1 cellular context compared by ENCODE assay signal in the genomic region with DNA sequence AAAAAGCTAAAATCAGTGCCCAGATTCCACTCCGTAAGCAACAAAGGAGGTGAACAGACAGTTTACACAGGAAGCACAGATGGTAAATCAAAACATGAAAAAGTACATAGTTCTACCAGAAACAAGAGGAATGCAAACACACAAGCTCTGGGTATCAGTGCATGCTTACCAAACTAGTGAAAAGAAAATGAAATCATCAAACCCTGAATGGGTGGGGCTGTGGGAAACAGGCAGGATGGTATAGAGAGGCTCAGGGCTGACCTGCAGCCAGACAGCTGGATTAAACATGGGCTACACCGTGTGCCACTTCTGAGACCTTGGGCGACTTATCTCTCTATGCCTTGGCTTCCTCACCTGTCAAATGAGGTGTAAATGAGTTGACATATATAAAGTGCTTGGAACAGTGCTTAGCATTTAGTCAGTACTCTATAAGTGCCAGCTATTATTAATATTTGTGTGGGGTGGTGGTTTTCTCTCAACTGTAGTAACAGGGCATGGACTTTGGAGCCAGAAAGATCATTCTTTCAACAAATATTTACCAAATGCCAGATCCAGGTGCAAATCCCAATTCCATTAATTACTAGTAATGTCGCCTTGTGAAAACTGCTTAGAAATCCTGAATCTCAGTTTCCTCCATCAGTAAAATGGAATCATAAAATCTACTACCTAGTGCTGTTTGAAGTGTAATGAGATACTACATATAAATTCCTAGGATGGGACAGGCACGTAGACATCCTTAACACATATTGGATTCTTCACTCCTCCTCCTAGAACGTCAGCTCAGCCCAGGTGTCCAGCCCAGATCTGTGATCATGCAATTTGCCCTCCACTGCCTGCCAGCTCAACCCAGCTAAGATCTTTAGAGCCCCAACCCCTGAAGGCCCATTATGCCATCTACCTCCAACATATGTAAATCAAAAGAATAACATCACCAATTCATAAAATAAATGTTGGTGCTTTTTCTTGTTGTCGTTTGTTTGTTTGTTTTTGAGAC.
TF ChIP-seq lines count a peak whose summit lies in the region.

No MANE protein-coding gene starts in this region.

TF ChIP-seq in HepG2, 621 proteins besides CTCF, POLR2A, EP300 and RAD21 (continued from another document):
- TF ChIP-seq HES4 (CRISPR knock-in tag; IDR thresholded peaks at IDR 0.05; ENCODE audit: borderline replicate concordance) (no peak), GATAD1 (CRISPR knock-in tag; IDR thresholded peaks at IDR 0.05) (no peak), KDM3A (CRISPR knock-in tag; IDR thresholded peaks at IDR 0.05; ENCODE audit: low read depth) (no peak)
